18 cellular contexts compared by ENCODE assay signal in the genomic region with DNA sequence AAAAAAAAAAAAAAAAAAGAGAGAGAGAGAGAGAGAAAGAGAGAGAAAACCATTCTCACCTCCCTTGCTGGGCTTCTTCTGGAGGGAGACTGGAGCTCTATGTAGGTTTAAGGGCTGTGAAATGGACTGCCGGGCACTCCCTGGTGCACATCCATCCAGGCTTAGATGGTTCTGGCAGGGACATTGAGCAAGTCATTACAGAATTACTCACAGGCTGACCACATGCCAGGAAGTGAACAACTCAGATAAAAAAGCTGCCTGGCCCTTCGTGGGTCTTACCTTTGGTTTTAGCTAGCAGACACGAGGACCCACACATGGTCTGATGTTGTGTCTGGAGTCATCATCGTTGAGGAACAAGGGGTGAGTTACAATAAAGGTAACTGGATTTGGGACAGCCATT.
DNase-seq lines count a peak whose midpoint lies in the region; FAIRE-seq and TF ChIP-seq lines count a peak whose summit lies in the region.
"Had no signal": no experiment of that assay in that cellular context is flagged by ENCODE, and none has a peak within 500 bp of the region (broad histone marks: within the 10 kb centered on the region; RNA-seq: fewer than 3 reads in every experiment).

No MANE protein-coding gene starts in this region.

- 59 to 65% methylated on average over 4 of the region's 4 CpGs for WGBS in tibial nerve, 2 donors

- H3K9me3 ChIP-seq in tibial nerve: peaks cover 0 to 24% (median 0%) of the 10 kb centered on the region in 4 donors
- H3K9me3 ChIP-seq: BLaER1 had no signal

- no peak for FAIRE-seq in bronchial epithelial cell (lab: Jason Lieb, UNC)
- FAIRE-seq: HepG2 had no signal

- no peaks in the 10 kb centered on the region for H3K4me1 ChIP-seq in tibial nerve
- H3K4me1 ChIP-seq: BLaER1 had no signal

- no peak for TF ChIP-seq CTCF in bronchial epithelial cell (IDR thresholded peaks at IDR 0.05; ENCODE audit: insufficient read depth, low read length, severe bottlenecking)
- TF ChIP-seq CTCF in tibial nerve (IDR thresholded peaks at IDR 0.05): no peak

- no peaks in the 10 kb centered on the region for H3K36me3 ChIP-seq in bronchial epithelial cell (ENCODE audit: control insufficient read depth, insufficient read depth, low read length)
- no peaks in the 10 kb centered on the region for H3K36me3 ChIP-seq in tibial nerve
- H3K36me3 ChIP-seq: BLaER1 had no signal

- H3K27me3 ChIP-seq in bronchial epithelial cell (ENCODE audit: control insufficient read depth, insufficient read depth, low read length) (no peaks in the 10 kb centered on the region), tibial nerve (no peaks in the 10 kb centered on the region)
- H3K27me3 ChIP-seq: BLaER1 had no signal

- no peak for TF ChIP-seq POLR2A in tibial nerve (IDR thresholded peaks at IDR 0.05)

- DNase-seq in HT1080 (ENCODE audit: low read depth) (peak; percentile 81), RKO (ENCODE audit: low spot score) (peak; percentile 9), bronchial epithelial cell (ENCODE audit: low read depth) (peak; percentile 0), non-pigmented ciliary epithelial cell (ENCODE audit: low read depth) (peak; percentile 4), tibial nerve (ENCODE audit: low spot score in 2 of 2) (no peak), SK-N-DZ (ENCODE audit: low spot score) (no peak), DMS53 (lab: John Stamatoyannopoulos, UW) (no peak)
- DNase-seq: CD4-positive, alpha-beta memory T cell; KBM-7; NCI-H1048; NCI-H146; NCI-H2081; NCI-H510A treated with DMSO at 0.1 percent for 48 hours; NCI-H774; RPMI8226; SIG-M5 had no signal

- H3K27ac ChIP-seq in tibial nerve: no peak overlapping the region
- H3K27ac ChIP-seq: BLaER1 had no signal

- no peak for TF ChIP-seq EP300 in tibial nerve (IDR thresholded peaks at IDR 0.05)

- H3K4me3 ChIP-seq in bronchial epithelial cell (ENCODE audit: low read depth, low read length): no peak overlapping the region
- H3K4me3 ChIP-seq in tibial nerve: no peak overlapping the region
- H3K4me3 ChIP-seq: BLaER1 had no signal

Comparison
In these comparisons a context has a peak if more than half of its experiments do, and no peak if none do; other contexts are left out.
1. DNase-seq: peak in HT1080 (single experiment), RKO (single experiment), bronchial epithelial cell (single experiment) and non-pigmented ciliary epithelial cell (single experiment); none in tibial nerve (0 of 2), SK-N-DZ (single experiment) and DMS53 (single experiment).